In genomic region chr6:123116370-123116769, GRCh38 we compare ENCODE assay signal across 33 cellular contexts.
"Had no signal": no experiment of that assay in that cellular context is flagged by ENCODE, and none has a peak within 500 bp of the region (broad histone marks: within the 10 kb centered on the region; RNA-seq: fewer than 3 reads in every experiment).

No MANE protein-coding gene starts in this region.

- H3K4me3 ChIP-seq: MG63 had no signal

- H3K27me3 ChIP-seq: MG63 had no signal

- H3K36me3 ChIP-seq: MG63 had no signal

- H3K9me3 ChIP-seq: MG63 had no signal

- DNase-seq: Karpas-422, Kasumi-1, MG63, MM.1S, MV-4-11, NCI-H1048, NCI-H1092, NCI-H1092 treated with DMSO at 0.1 percent for 48 hours, NCI-H1105, NCI-H1417, NCI-H1417 treated with DMSO at 0.1 percent for 48 hours, NCI-H1436, NCI-H1436 treated with DMSO at 0.1 percent for 48 hours, NCI-H146, NCI-H1694, NCI-H1694 treated with DMSO at 0.1 percent for 48 hours, NCI-H187, NCI-H187 treated with DMSO at 0.1 percent for 48 hours, NCI-H1930, NCI-H2029 treated with DMSO at 0.1 percent for 48 hours, NCI-H2081, NCI-H2081 treated with DMSO at 0.1 percent for 48 hours, NCI-H2107, NCI-H2171, NCI-H2171 treated with DMSO at 0.1 percent for 48 hours, NCI-H2227 treated with DMSO at 0.1 percent for 48 hours, NCI-H226, NCI-H345, NCI-H446, NCI-H446 treated with DMSO at 0.1 percent for 48 hours, NCI-H510A, NCI-H510A treated with DMSO at 0.1 percent for 48 hours, NCI-H524 had no signal
